Comparison of ENCODE assay signal across 21 cellular contexts in the genomic region with DNA sequence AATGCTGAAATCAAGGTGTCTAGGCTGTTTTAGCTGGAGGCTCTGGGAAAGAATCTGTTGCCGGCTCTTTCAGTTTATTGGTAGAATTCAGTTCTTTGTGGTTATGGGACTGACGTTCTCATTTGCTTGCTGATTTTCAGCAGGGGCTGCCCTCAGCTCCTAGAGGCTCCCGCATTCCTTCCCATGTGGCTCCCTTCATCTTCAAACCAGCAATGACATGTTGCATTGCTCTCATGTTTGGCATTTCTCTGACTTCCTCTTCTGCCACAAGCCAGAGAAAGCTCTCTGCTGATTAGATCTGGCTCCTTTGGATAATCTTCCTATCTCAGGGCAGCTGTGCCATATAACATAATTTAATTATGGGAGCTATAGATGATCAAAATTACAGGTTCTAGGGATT.
DNase-seq lines count a peak whose midpoint lies in the region; FAIRE-seq and TF ChIP-seq lines count a peak whose summit lies in the region.
"Had no signal": no experiment of that assay in that cellular context is flagged by ENCODE, and none has a peak within 500 bp of the region (broad histone marks: within the 10 kb centered on the region; RNA-seq: fewer than 3 reads in every experiment).

No MANE protein-coding gene starts in this region.

- POLR2A ChIA-PET in SK-N-SH (lab: Yijun Ruan, JAX) = no interaction called here

- peak in 1 of 2 experiments; percentile 94; a peak in 1 of 4 replicates for TF ChIP-seq EP300 in SK-N-SH (IDR thresholded peaks at IDR 0.05; ENCODE audit: borderline replicate concordance in 1 of 2, low read depth in 1 of 2, low read length in 1 of 2)

- H3K79me2 ChIP-seq in SK-N-SH (ENCODE audit: insufficient read depth) = no peaks in the 10 kb centered on the region

- no peak for DNase-seq in D721Med (ENCODE audit: insufficient read length, low spot score)
- no peak for DNase-seq in SK-N-SH
- DNase-seq in endodermal cell = peak; percentile 52
- no peak for DNase-seq in mesothelial cell of epicardium (ENCODE audit: low spot score in 2 of 2, unreplicated experiment in 2 of 2)
- DNase-seq in NCI-H2081 (lab: John Stamatoyannopoulos, UW) = no peak
- DNase-seq in stimulated activated CD4-positive, alpha-beta T cell treated with anti-CD3 and anti-CD28 coated beads, Interleukin-4, amount 100 ng/mL, for 4 hours = no peak
- DNase-seq in effector memory CD4-positive, alpha-beta T cell = no peak
- no peak for DNase-seq in NCI-H446 treated with DMSO at 0.1 percent for 48 hours (lab: John Stamatoyannopoulos, UW)
- DNase-seq: activated CD4-positive, alpha-beta memory T cell treated with anti-CD3 and anti-CD28 coated beads for 36 hours; activated T-cell treated with anti-CD3 and anti-CD28 coated beads for 4 hours; amniotic stem cell; DMS 273 treated with DMSO at 0.1 percent for 48 hours; effector CD8-positive, alpha-beta T cell; esophagus squamous epithelium; NCI-H1105 treated with DMSO at 0.1 percent for 48 hours; NCI-H69; right cardiac atrium; Right ventricle myocardium superior had no signal

- WGBS in SK-N-SH (ENCODE audit: low lambda C conversion rate) = 16% methylated on average over 3 of the region's 3 CpGs
- WGBS in endodermal cell (ENCODE audit: insufficient coverage in 1 of 2, insufficient read length in 1 of 2), 2 experiments = 83 to 86% methylated on average over 1 to 3 of the region's 3 CpGs

- H3K27ac ChIP-seq in SK-N-SH (ENCODE audit: low read depth in 2 of 2, low read length in 1 of 2) = peak overlapping the region in 1 of 2 experiments; percentile 74; a peak in 2 of 4 replicates
- no peak overlapping the region for H3K27ac ChIP-seq in endodermal cell (ENCODE audit: low read depth, low read length)
- H3K27ac ChIP-seq in effector memory CD4-positive, alpha-beta T cell (ENCODE audit: insufficient read depth, low read length, poor library complexity, severe bottlenecking) = no peak overlapping the region
- H3K27ac ChIP-seq: esophagus squamous epithelium, suprapubic skin had no signal

- no peaks in the 10 kb centered on the region for H4K20me1 ChIP-seq in SK-N-SH (ENCODE audit: insufficient read depth)

- no peak for TF ChIP-seq RAD21 in SK-N-SH (IDR thresholded peaks at IDR 0.05; ENCODE audit: low read length)

- H3K4me1 Mint-ChIP-seq in endodermal cell (peaks cover 21% of the 10 kb centered on the region), mesothelial cell of epicardium (peaks cover 35% of the 10 kb centered on the region)
- H3K4me1 Mint-ChIP-seq: CD14-positive monocyte had no signal

- H3K4me2 ChIP-seq in SK-N-SH = peak overlapping the region; percentile 36

- H3K27me3 Mint-ChIP-seq in endodermal cell (ENCODE audit: insufficient read depth) (no peaks in the 10 kb centered on the region), mesothelial cell of epicardium (ENCODE audit: low read depth) (no peaks in the 10 kb centered on the region)

- no peak overlapping the region for H3K4me3 Mint-ChIP-seq in endodermal cell
- no peak overlapping the region for H3K4me3 Mint-ChIP-seq in mesothelial cell of epicardium
- H3K4me3 Mint-ChIP-seq: activated CD4-positive, alpha-beta memory T cell treated with anti-CD3 and anti-CD28 coated beads for 36 hours; CD14-positive monocyte had no signal

- H3K9me3 ChIP-seq in SK-N-SH (no peaks in the 10 kb centered on the region), endodermal cell (ENCODE audit: control insufficient read depth, low read length) (no peaks in the 10 kb centered on the region)
- no peaks in the 10 kb centered on the region for H3K9me3 ChIP-seq in effector memory CD4-positive, alpha-beta T cell (ENCODE audit: control insufficient read depth, low read length)
- H3K9me3 ChIP-seq: esophagus squamous epithelium, suprapubic skin had no signal

- H3K27ac Mint-ChIP-seq in endodermal cell (no peak overlapping the region), mesothelial cell of epicardium (peak overlapping the region; percentile 44)
- H3K27ac Mint-ChIP-seq: activated CD4-positive, alpha-beta memory T cell treated with anti-CD3 and anti-CD28 coated beads for 36 hours; CD14-positive monocyte had no signal

- H3K9me3 Mint-ChIP-seq in endodermal cell = no peaks in the 10 kb centered on the region
- H3K9me3 Mint-ChIP-seq in mesothelial cell of epicardium = no peaks in the 10 kb centered on the region
- H3K9me3 Mint-ChIP-seq: activated CD4-positive, alpha-beta memory T cell treated with anti-CD3 and anti-CD28 coated beads for 36 hours had no signal

- peaks cover 14% of the 10 kb centered on the region for H3F3A ChIP-seq in SK-N-SH (replicated peaks; ENCODE audit: insufficient read depth)

- H3K9ac ChIP-seq in SK-N-SH = no peak overlapping the region
- no peak overlapping the region for H3K9ac ChIP-seq in endodermal cell (ENCODE audit: extremely low read depth, low read length, poor library complexity, severe bottlenecking)

- H3K4me3 ChIP-seq in SK-N-SH (ENCODE audit: low read depth in 2 of 2, low read length in 1 of 2) = no peak overlapping the region
- H3K4me3 ChIP-seq in endodermal cell (ENCODE audit: low read length) = no peak overlapping the region
- H3K4me3 ChIP-seq in effector memory CD4-positive, alpha-beta T cell (ENCODE audit: insufficient read depth, low read depth, low read length, poor library complexity, severe bottlenecking) = no peak overlapping the region
- H3K4me3 ChIP-seq: esophagus squamous epithelium, suprapubic skin had no signal

- H3K36me3 ChIP-seq in SK-N-SH (replicated peaks in 1 of 2; ENCODE audit: control insufficient read depth in 1 of 2, insufficient read depth in 2 of 2, low read length in 1 of 2) (no peaks in the 10 kb centered on the region), endodermal cell (ENCODE audit: control insufficient read depth, insufficient read depth, low read length) (no peaks in the 10 kb centered on the region)
- no peaks in the 10 kb centered on the region for H3K36me3 ChIP-seq in effector memory CD4-positive, alpha-beta T cell (ENCODE audit: control insufficient read depth, insufficient read depth, low read length)
- H3K36me3 ChIP-seq: esophagus squamous epithelium, suprapubic skin had no signal

- H3K4me1 ChIP-seq in SK-N-SH (ENCODE audit: control insufficient read depth in 1 of 2, insufficient read depth in 2 of 2, low read depth in 1 of 2, low read length in 1 of 2) (peaks cover 0 to 36% of the 10 kb centered on the region in 2 experiments; a peak in 1 of 4 replicates), endodermal cell (ENCODE audit: control insufficient read depth, insufficient read depth, low read length) (peaks cover 4% of the 10 kb centered on the region)
- H3K4me1 ChIP-seq in effector memory CD4-positive, alpha-beta T cell (ENCODE audit: control insufficient read depth, insufficient read depth, low read length, poor library complexity, severe bottlenecking) = no peaks in the 10 kb centered on the region
- H3K4me1 ChIP-seq: esophagus squamous epithelium, suprapubic skin had no signal

- no peaks in the 10 kb centered on the region for H3K9me2 ChIP-seq in SK-N-SH

- H3K27me3 ChIP-seq in SK-N-SH (ENCODE audit: insufficient read depth) (no peaks in the 10 kb centered on the region), endodermal cell (ENCODE audit: control insufficient read depth, insufficient read depth, low read length, poor library complexity, severe bottlenecking) (no peaks in the 10 kb centered on the region)
- no peaks in the 10 kb centered on the region for H3K27me3 ChIP-seq in effector memory CD4-positive, alpha-beta T cell (replicated peaks; ENCODE audit: control insufficient read depth, insufficient read depth, low read length, poor library complexity, severe bottlenecking)
- H3K27me3 ChIP-seq: esophagus squamous epithelium, suprapubic skin had no signal

- TF ChIP-seq CTCF in D721Med (IDR thresholded peaks at IDR 0.05; ENCODE audit: insufficient read depth, missing control alignments) = no peak
- TF ChIP-seq CTCF in SK-N-SH (IDR thresholded peaks at IDR 0.05) = no peak
- no peak for TF ChIP-seq CTCF in endodermal cell (conservative IDR thresholded peaks at IDR 0.05)
- no peak for TF ChIP-seq CTCF in mesothelial cell of epicardium (IDR thresholded peaks at IDR 0.05; ENCODE audit: unreplicated experiment)

- CTCF ChIA-PET in SK-N-SH (lab: Yijun Ruan, JAX) = interaction anchor here (0.8 kb wide), 1 partner anchor 11 kb away, joined by 4 read pairs; no protein-coding TSS in a partner anchor

- peak overlapping the region; percentile 58; the same call in 1 of the 2 replicates for H2AFZ ChIP-seq in SK-N-SH (ENCODE audit: low read depth)

- FAIRE-seq in D721Med (lab: Jason Lieb, UNC) = peak; percentile 46
- FAIRE-seq: G401.6 had no signal

- H3K36me3 Mint-ChIP-seq in endodermal cell (ENCODE audit: low read depth) = no peaks in the 10 kb centered on the region
- no peaks in the 10 kb centered on the region for H3K36me3 Mint-ChIP-seq in mesothelial cell of epicardium
- H3K36me3 Mint-ChIP-seq: activated CD4-positive, alpha-beta memory T cell treated with anti-CD3 and anti-CD28 coated beads for 36 hours; CD14-positive monocyte had no signal

TF ChIP-seq in SK-N-SH, 30 proteins besides CTCF, POLR2A, EP300 and RAD21 (continues in another document):
- TF ChIP-seq GABPA (IDR thresholded peaks at IDR 0.05; ENCODE audit: low read depth) (no peak), EZH2phosphoT487 (IDR thresholded peaks at IDR 0.05; ENCODE audit: borderline replicate concordance, low read depth) (no peak), RCOR1 (IDR thresholded peaks at IDR 0.05; ENCODE audit: low read length) (no peak), NRF1 (IDR thresholded peaks at IDR 0.05; ENCODE audit: low read depth, low read length) (no peak), FOSL2 (IDR thresholded peaks at IDR 0.05; ENCODE audit: borderline replicate concordance, low read depth) (0 out of 2 replicates have a peak, but pooled peaks have one; percentile 33), POLR2AphosphoS5 (IDR thresholded peaks at IDR 0.05; ENCODE audit: low read depth, low read length) (peak; percentile 78; the same call in 1 of the 2 replicates), GATA2 (CRISPR knock-in tag; IDR thresholded peaks at IDR 0.05) (no peak), MXI1 (IDR thresholded peaks at IDR 0.05; ENCODE audit: low read depth, low read length) (no peak)
- TF ChIP-seq, protein P1, sequence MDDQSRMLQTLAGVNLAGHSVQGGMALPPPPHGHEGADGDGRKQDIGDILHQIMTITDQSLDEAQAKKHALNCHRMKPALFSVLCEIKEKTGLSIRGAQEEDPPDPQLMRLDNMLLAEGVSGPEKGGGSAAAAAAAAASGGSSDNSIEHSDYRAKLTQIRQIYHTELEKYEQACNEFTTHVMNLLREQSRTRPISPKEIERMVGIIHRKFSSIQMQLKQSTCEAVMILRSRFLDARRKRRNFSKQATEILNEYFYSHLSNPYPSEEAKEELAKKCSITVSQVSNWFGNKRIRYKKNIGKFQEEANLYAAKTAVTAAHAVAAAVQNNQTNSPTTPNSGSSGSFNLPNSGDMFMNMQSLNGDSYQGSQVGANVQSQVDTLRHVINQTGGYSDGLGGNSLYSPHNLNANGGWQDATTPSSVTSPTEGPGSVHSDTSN (IDR thresholded peaks at IDR 0.05) = peak; percentile 93
- TF ChIP-seq, protein P2, sequence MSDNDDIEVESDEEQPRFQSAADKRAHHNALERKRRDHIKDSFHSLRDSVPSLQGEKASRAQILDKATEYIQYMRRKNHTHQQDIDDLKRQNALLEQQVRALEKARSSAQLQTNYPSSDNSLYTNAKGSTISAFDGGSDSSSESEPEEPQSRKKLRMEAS (IDR thresholded peaks at IDR 0.05; ENCODE audit: low read depth) = peak; percentile 60
